26 cellular contexts compared by ENCODE assay signal in the genomic region with DNA sequence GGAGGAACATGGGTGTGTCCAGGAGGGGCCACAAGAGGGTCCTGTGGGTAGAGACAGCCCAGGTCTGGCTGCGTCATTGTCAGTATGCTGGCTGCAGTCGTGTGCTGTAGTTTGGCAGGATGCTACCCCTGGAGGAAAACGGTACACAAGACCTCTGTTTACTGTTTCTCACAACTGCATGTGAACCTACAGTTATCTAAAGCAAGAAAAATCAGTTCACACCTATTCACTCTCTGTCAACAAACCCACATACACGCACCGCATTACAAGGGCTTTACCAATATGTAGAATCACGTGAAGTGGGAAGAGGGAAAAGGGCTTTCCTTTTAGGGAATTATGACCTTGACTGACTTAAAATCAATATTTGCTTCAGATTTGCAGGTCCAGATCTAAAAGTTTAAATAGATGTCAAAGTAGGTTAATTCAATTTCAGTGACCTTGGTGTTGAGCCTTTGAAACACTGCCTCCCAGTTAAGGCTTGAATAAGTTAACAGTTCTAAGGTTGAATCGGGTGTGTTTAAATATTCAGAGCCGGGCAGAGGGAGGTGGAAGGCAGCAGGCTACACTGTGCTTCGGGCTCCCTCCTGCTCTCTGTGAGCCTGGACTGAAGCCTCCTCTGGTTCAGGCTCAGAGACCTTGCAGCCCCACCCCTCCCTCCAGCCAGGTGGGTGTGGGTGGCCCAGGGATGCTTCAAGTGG. TPM values are rescaled to one million over a fixed set of nuclear protein-coding genes. Genes with fewer than 3 reads are reported as not detected.
A peak's percentile ranks its signal among the peaks of the same experiment; 100 is the strongest.
DNase-seq lines count a peak whose midpoint lies in the region; ATAC-seq and TF ChIP-seq lines count a peak whose summit lies in the region.
"Had no signal": no experiment of that assay in that cellular context is flagged by ENCODE, and none has a peak within 500 bp of the region (broad histone marks: within the 10 kb centered on the region; RNA-seq: fewer than 3 reads in every experiment).

No MANE protein-coding gene starts in this region.

- H4K20me1 ChIP-seq in H9 (ENCODE audit: control insufficient read depth, insufficient read depth, insufficient read length), result no peaks in the 10 kb centered on the region

- H3K4ac ChIP-seq in H9 (ENCODE audit: low read depth, low read length), result no peak overlapping the region

- ATAC-seq in body of pancreas, result peak; percentile 56
- peak; percentile 61 to 77 (median 74) for ATAC-seq in right lobe of liver
- ATAC-seq in GM19351 (IDR thresholded peaks at IDR 0.05; ENCODE audit: unreplicated experiment), result no peak
- ATAC-seq: CD8-positive, alpha-beta T cell; Panc1 had no signal

- H3K9me3 Mint-ChIP-seq in H9, result no peaks in the 10 kb centered on the region
- H3K9me3 Mint-ChIP-seq: CD8-positive, alpha-beta T cell had no signal

- no peak overlapping the region for H3K14ac ChIP-seq in H9 (ENCODE audit: insufficient read depth, low read length)

- H3K4me1 ChIP-seq in H9 (ENCODE audit: insufficient read depth, low read length), result no peaks in the 10 kb centered on the region; the same call in 1 of the 2 replicates
- H3K4me1 ChIP-seq in body of pancreas, result peaks cover 20% of the 10 kb centered on the region
- peaks cover 0 to 32% (median 9%) of the 10 kb centered on the region in 4 donors for H3K4me1 ChIP-seq in right lobe of liver
- peaks cover 17 to 34% (median 20%) of the 10 kb centered on the region in 4 donors for H3K4me1 ChIP-seq in stomach

- no peaks in the 10 kb centered on the region for H3K36me3 Mint-ChIP-seq in H9 (ENCODE audit: insufficient read depth in 1 of 3, low read depth in 3 of 3)
- H3K36me3 Mint-ChIP-seq: CD8-positive, alpha-beta T cell had no signal

- H3K9me3 ChIP-seq in H9 (ENCODE audit: control insufficient read depth, low read depth, low read length) (no peaks in the 10 kb centered on the region), body of pancreas (no peaks in the 10 kb centered on the region), right lobe of liver (no peaks in the 10 kb centered on the region), stomach (no peaks in the 10 kb centered on the region)
- H3K9me3 ChIP-seq: Caco-2 had no signal

- H3K27me3 ChIP-seq in H9 (ENCODE audit: insufficient read depth, low read length), result no peaks in the 10 kb centered on the region
- H3K27me3 ChIP-seq in body of pancreas, result no peaks in the 10 kb centered on the region
- no peaks in the 10 kb centered on the region for H3K27me3 ChIP-seq in right lobe of liver
- H3K27me3 ChIP-seq in stomach, result peaks cover 0 to 13% (median 0%) of the 10 kb centered on the region in 3 donors

- no peak overlapping the region for H3K18ac ChIP-seq in H9 (ENCODE audit: insufficient read length, low read depth, low read length)

- no peak overlapping the region for H2BK5ac ChIP-seq in H9 (ENCODE audit: insufficient read length, low read length)

- no peak overlapping the region for H3K56ac ChIP-seq in H9 (ENCODE audit: insufficient read length, low read depth, low read length)

- H3K27ac ChIP-seq in H9 (ENCODE audit: insufficient read length, low read depth, low read length), result no peak overlapping the region
- H3K27ac ChIP-seq in body of pancreas, result peak overlapping the region in 1 of 4 donors; percentile 28
- peak overlapping the region in 2 of 3 donors; percentile 29 to 87 for H3K27ac ChIP-seq in right lobe of liver
- peak overlapping the region in 4 of 5 donors; percentile 15 to 70 (median 30) for H3K27ac ChIP-seq in stomach
- H3K27ac ChIP-seq: GM23248, SK-N-MC had no signal

- no peak overlapping the region for H2AK5ac ChIP-seq in H9 (ENCODE audit: insufficient read length, low read length)

- H3K27me3 Mint-ChIP-seq in H9 (ENCODE audit: low read depth), result no peaks in the 10 kb centered on the region; the same call in none of the 2 replicates

- no CpG with 5 or more reads among the region's 9 CpGs for WGBS in H9 (ENCODE audit: extremely low coverage, insufficient read length, low lambda C conversion rate)
- WGBS in body of pancreas, 2 donors, result 16 to 22% methylated on average over 8 to 9 of the region's 9 CpGs
- 27% methylated on average over 6 of the region's 9 CpGs for WGBS in right lobe of liver (ENCODE audit: insufficient coverage, low coverage, low lambda C conversion rate, missing lambda C conversion rate)
- 23 to 57% (median 32%) methylated on average over 9 of the region's 9 CpGs for WGBS in stomach, 5 donors

- no peaks in the 10 kb centered on the region for H3K79me1 ChIP-seq in H9 (ENCODE audit: insufficient read depth, low read depth, low read length, poor library complexity, severe bottlenecking)

- H4K5ac ChIP-seq in H9 (ENCODE audit: insufficient read length, low read depth, low read length), result no peak overlapping the region

- H3K36me3 ChIP-seq in body of pancreas (replicated peaks in 1 of 2; ENCODE audit: insufficient read depth in 1 of 2, low read depth in 2 of 2) (no peaks in the 10 kb centered on the region), right lobe of liver (no peaks in the 10 kb centered on the region), stomach (no peaks in the 10 kb centered on the region)

- intact Hi-C loops in body of pancreas (cut with DNase I), result loop anchor here (10.0 kb wide), 1 partner anchor 193 kb away; no protein-coding TSS in a partner anchor
- intact Hi-C loops in right lobe of liver (cut with DNase I), result no loop called here
- intact Hi-C loops in stomach (cut with DNase I; ENCODE audit: low total_unique reads), result no loop called here

- H3K23ac ChIP-seq in H9 (ENCODE audit: insufficient read length, low read depth, low read length), result no peak overlapping the region

- no peak overlapping the region for H2BK15ac ChIP-seq in H9 (ENCODE audit: low read depth, low read length)

- H2AFZ ChIP-seq in H9 (ENCODE audit: low read length), result no peak overlapping the region
- H2AFZ ChIP-seq: GM23248 had no signal

- no peak overlapping the region for H4K91ac ChIP-seq in H9 (ENCODE audit: insufficient read length, low read depth, low read length)

- H2BK20ac ChIP-seq in H9 (ENCODE audit: low read depth, low read length, poor library complexity, severe bottlenecking), result no peak overlapping the region

- H3K4me3 ChIP-seq in body of pancreas, result no peak overlapping the region
- peak overlapping the region in 1 of 3 donors; percentile 22 for H3K4me3 ChIP-seq in right lobe of liver
- H3K4me3 ChIP-seq in stomach, result no peak overlapping the region
- H3K4me3 ChIP-seq in foreskin fibroblast (ENCODE audit: low read depth in 1 of 2, low read length in 2 of 2), result no peak overlapping the region
- H3K4me3 ChIP-seq: GM23248, SK-N-MC had no signal

- H3T11ph ChIP-seq in H9 (ENCODE audit: low read length), result no peak overlapping the region

- no peak overlapping the region for H3K27ac Mint-ChIP-seq in H9
- H3K27ac Mint-ChIP-seq: B cell; CD8-positive, alpha-beta T cell had no signal

- no peak overlapping the region for H3K4me3 Mint-ChIP-seq in H9
- H3K4me3 Mint-ChIP-seq: B cell; CD8-positive, alpha-beta T cell had no signal

- no peak for TF ChIP-seq EP300 in stomach (IDR thresholded peaks at IDR 0.05)

- no peak overlapping the region for H4K8ac ChIP-seq in H9 (replicated peaks; ENCODE audit: insufficient read length, low read depth, low read length)

- DNase-seq in H9 (peak; percentile 24), body of pancreas (peak in 1 of 4 donors; percentile 6), right lobe of liver (peak in 1 of 3 donors; percentile 36), stomach (no peak), foreskin fibroblast (no peak), EL (no peak)
- DNase-seq in activated naive CD4-positive, alpha-beta T cell treated with Interleukin-2 at 50 U/mL for 16 hours, result no peak
- DNase-seq: Caco-2; CD8-positive, alpha-beta T cell; DMS 273 treated with DMSO at 0.1 percent for 48 hours; DMS79; GM23248; HCEC 1CT; KBM-7; MV-4-11; NCI-H1105; NCI-H146; NCI-H2029; NCI-H446 treated with DMSO at 0.1 percent for 48 hours; NCI-H526 treated with DMSO at 0.1 percent for 48 hours; SIG-M5 had no signal

- no peak overlapping the region for H3K4me2 ChIP-seq in H9 (ENCODE audit: insufficient read depth, insufficient read length, low read length)

- no peak overlapping the region for H2BK12ac ChIP-seq in H9 (ENCODE audit: insufficient read length, low read depth, low read length)

- TF ChIP-seq POLR2A in body of pancreas (IDR thresholded peaks at IDR 0.05) (no peak), right lobe of liver (IDR thresholded peaks at IDR 0.05) (no peak), stomach (IDR thresholded peaks at IDR 0.05) (no peak)

- peaks cover 20 to 42% of the 10 kb centered on the region in 2 experiments for H3K4me1 Mint-ChIP-seq in H9
- H3K4me1 Mint-ChIP-seq: B cell had no signal

- TF ChIP-seq CTCF in H9 (conservative IDR thresholded peaks at IDR 0.05) (no peak), body of pancreas (IDR thresholded peaks at IDR 0.05) (no peak), right lobe of liver (IDR thresholded peaks at IDR 0.05) (no peak), stomach (IDR thresholded peaks at IDR 0.05) (no peak), foreskin fibroblast (IDR thresholded peaks at IDR 0.05; ENCODE audit: low read depth, low read length) (no peak)

- no peak overlapping the region for H2BK120ac ChIP-seq in H9 (ENCODE audit: low read depth, low read length, poor library complexity, severe bottlenecking)

- no peaks in the 10 kb centered on the region for H3K79me2 ChIP-seq in H9 (ENCODE audit: insufficient read depth, low read length)

- H3K23me2 ChIP-seq in H9 (ENCODE audit: insufficient read length, low read depth, low read length, poor library complexity, severe bottlenecking), result no peaks in the 10 kb centered on the region

- H3K9ac ChIP-seq in H9 (ENCODE audit: extremely low read depth, insufficient read length, low read length), result no peak overlapping the region
- H3K9ac ChIP-seq: GM23248 had no signal

RNA-seq across cellular contexts. Expression of a gene that starts 17.2 kb away (rescaled TPM):
- total RNA-seq in H9 (2021) (17.0 and 18.5 TPM in 2 replicates), body of pancreas (10 to 100 TPM; 37.4 to 74.8 TPM), right lobe of liver (10 to 100 TPM in 5 of 6 experiments, 1 to 10 TPM in 1; 9.6 to 18.4 (median 11.7) TPM), stomach (100 to 1,000 TPM in 1 of 5 donors, 10 to 100 TPM in 4; 39.1 to 363 (median 58.6) TPM)
- 10 to 100 TPM; 10.8 to 20.0 (median 13.3) TPM for polyA plus RNA-seq in stomach
- total RNA-seq: GM23248, MCF 10A had no signal
- polyA plus RNA-seq: GM23248 had no signal
